In genomic region chr18:26089247-26090129, GRCh38 we compare ENCODE assay signal across 8 cellular contexts. TPM values are rescaled to one million over a fixed set of nuclear protein-coding genes. Genes with fewer than 3 reads are reported as not detected.
A peak's percentile ranks its signal among the peaks of the same experiment; 100 is the strongest.
DNase-seq lines count a peak whose midpoint lies in the region; ATAC-seq and TF ChIP-seq lines count a peak whose summit lies in the region.

No MANE protein-coding gene starts in this region.

- TF ChIP-seq CTCF in VCaP (conservative IDR thresholded peaks at IDR 0.05), result no peak
- TF ChIP-seq CTCF in fibroblast of mammary gland (conservative IDR thresholded peaks at IDR 0.05; ENCODE audit: control insufficient read depth, insufficient read depth, low read depth, low read length), result no peak

- peak overlapping the region; percentile 98 for H3K27ac ChIP-seq in VCaP

- ATAC-seq in GM21717 (IDR thresholded peaks at IDR 0.05; ENCODE audit: unreplicated experiment), result peak; percentile 15

- H3K36me3 ChIP-seq in ES-I3 (ENCODE audit: insufficient read depth, low read length) (peaks cover 4% of the 10 kb centered on the region; the same call in 1 of the 2 replicates), neuron (ENCODE audit: insufficient read depth, low read length) (peaks cover 26% of the 10 kb centered on the region)

- no peaks in the 10 kb centered on the region for H3K9me3 ChIP-seq in ES-I3 (ENCODE audit: control insufficient read depth, insufficient read depth, low read length)
- H3K9me3 ChIP-seq in neuron (ENCODE audit: low read length), result peaks cover 1% of the 10 kb centered on the region

- H3K27me3 ChIP-seq in neuron (ENCODE audit: insufficient read depth, low read length), result peaks cover 2% of the 10 kb centered on the region

- H2AFZ ChIP-seq in neuron (ENCODE audit: low read depth, low read length), result peak overlapping the region; percentile 78

- H3K4me3 ChIP-seq in fibroblast of mammary gland (ENCODE audit: control insufficient read depth, low read depth, low read length) (peak overlapping the region; percentile 90), neuron (ENCODE audit: low read length) (peak overlapping the region; percentile 87)

- DNase-seq in LHCN-M2 (ENCODE audit: low read depth), result peak; percentile 56
- DNase-seq in fibroblast of mammary gland (ENCODE audit: low read depth), result peak; percentile 56
- no peak for DNase-seq in NCI-H510A treated with DMSO at 0.1 percent for 48 hours (lab: John Stamatoyannopoulos, UW)
- DNase-seq in NCI-H187 treated with DMSO at 0.1 percent for 48 hours (lab: John Stamatoyannopoulos, UW), result no peak

- H3K4me1 ChIP-seq in ES-I3 (ENCODE audit: insufficient read depth, low read length), result no peaks in the 10 kb centered on the region
- peaks cover 17% of the 10 kb centered on the region for H3K4me1 ChIP-seq in neuron (ENCODE audit: insufficient read depth, low read length)

- H3K9ac ChIP-seq in ES-I3 (ENCODE audit: low read depth, low read length), result peak overlapping the region; percentile 94

RNA-seq across cellular contexts. Expression of gene SS18, which starts 0.9 kb away (rescaled TPM):
- total RNA-seq in LHCN-M2 (2014; rRNA removed), result 114 and 138 TPM in 2 replicates
- polyA plus RNA-seq in LHCN-M2 (2012), result 41.5 TPM

RNA-seq across cellular contexts. Expression of gene PSMA8, which starts 44.2 kb away (rescaled TPM):
- not detected in 2 replicates for total RNA-seq in LHCN-M2 (2014; rRNA removed)
- not detected for polyA plus RNA-seq in LHCN-M2 (2012)

Comparison
In these comparisons a context has a peak if more than half of its experiments do, and no peak if none do; other contexts are left out.
1. DNase-seq: peak in LHCN-M2 (single experiment) and fibroblast of mammary gland (single experiment); none in NCI-H510A treated with DMSO at 0.1 percent for 48 hours (single experiment) and NCI-H187 treated with DMSO at 0.1 percent for 48 hours (single experiment).